ENCODE assay signal across 8 cellular contexts in genomic region chr7:116210345-116211005, GRCh38. TPM values are rescaled to one million over a fixed set of nuclear protein-coding genes. Genes with fewer than 3 reads are reported as not detected.
A peak's percentile ranks its signal among the peaks of the same experiment; 100 is the strongest.
DNase-seq lines count a peak whose midpoint lies in the region; ATAC-seq lines count a peak whose summit lies in the region.

TSS of gene TES (plus strand) at chr7:116210539. CDS start at chr7:116210708, 169 bp downstream.

- 1 to 2% (median 1%) methylated on average over 81 to 83 of the region's 83 CpGs for WGBS in adipose tissue, 3 donors

- peak within 1 kb of the TSS; percentile 53 to 91 (median 75) for H3K4me3 ChIP-seq in skin epidermis

- peak; percentile 86 for ATAC-seq in GM21515 (IDR thresholded peaks at IDR 0.05; ENCODE audit: unreplicated experiment)

- H3K27ac ChIP-seq in adipose tissue (ENCODE audit: low read depth, low read length) (peak within 1 kb of the TSS; percentile 95), skin epidermis (peak within 1 kb of the TSS; percentile 82 to 99 (median 92))

- peak; percentile 46 for DNase-seq in DMS79 (lab: John Stamatoyannopoulos, UW)
- peak; percentile 80 for DNase-seq in HuH-7.5 (ENCODE audit: low spot score)
- peak; percentile 36 to 80 (median 45) for DNase-seq in T-helper 1 cell
- peak; percentile 45 for DNase-seq in iPS DF 19.7 (ENCODE audit: low read depth, low spot score)
- no peak for DNase-seq in amygdala (lab: John Stamatoyannopoulos, UW)

RNA-seq across cellular contexts. Expression of gene TES, which starts in this region (rescaled TPM):
- polyA plus RNA-seq in adipose tissue, result 10 to 100 TPM; 21.5 to 28.4 (median 23.4) TPM

Comparison
In these comparisons a context has a peak if more than half of its experiments do, and no peak if none do; other contexts are left out.
1. DNase-seq: peak in DMS79 (single experiment), HuH-7.5 (single experiment), T-helper 1 cell (5 of 5) and iPS DF 19.7 (single experiment); none in amygdala (0 of 56).